Comparison of ENCODE assay signal across 13 cellular contexts in genomic region chr9:75962186-75963036, GRCh38.
DNase-seq lines count a peak whose midpoint lies in the region; ATAC-seq and TF ChIP-seq lines count a peak whose summit lies in the region.
"Had no signal": no experiment of that assay in that cellular context is flagged by ENCODE, and none has a peak within 500 bp of the region (broad histone marks: within the 10 kb centered on the region; RNA-seq: fewer than 3 reads in every experiment).

No MANE protein-coding gene starts in this region.

- H3K9me3 Mint-ChIP-seq in brain (no peaks in the 10 kb centered on the region), nephron progenitor cell (no peaks in the 10 kb centered on the region)

- no peaks in the 10 kb centered on the region for H3K27me3 ChIP-seq in BLaER1
- no peaks in the 10 kb centered on the region for H3K27me3 ChIP-seq in PC-3 (ENCODE audit: low read length)
- H3K27me3 ChIP-seq: cardiac muscle cell, tibial artery had no signal

- no peak overlapping the region for H2AFZ ChIP-seq in PC-3 (ENCODE audit: low read length)

- peak overlapping the region in 4 of 5 experiments; percentile 45 to 77 (median 52) for H3K27ac Mint-ChIP-seq in brain
- H3K27ac Mint-ChIP-seq in nephron progenitor cell = peak overlapping the region; percentile 72

- peak; percentile 49 for DNase-seq in LHCN-M2 (ENCODE audit: low read depth)
- DNase-seq in nephron progenitor cell = no peak
- no peak for DNase-seq in PC-3
- DNase-seq: activated CD8-positive, alpha-beta memory T cell treated with anti-CD3 and anti-CD28 coated beads, Interleukin-2, amount 50 U/mL, for 48 hours; CD4-positive, alpha-beta memory T cell; islet precursor cell; tibial artery had no signal

- peak overlapping the region; percentile 49 for H3K4me2 ChIP-seq in BLaER1
- no peak overlapping the region for H3K4me2 ChIP-seq in PC-3 (ENCODE audit: low read length)

- peak overlapping the region in 1 of 5 experiments; percentile 23 for H3K4me3 Mint-ChIP-seq in brain
- no peak overlapping the region for H3K4me3 Mint-ChIP-seq in nephron progenitor cell

- TF ChIP-seq CTCF in brain (conservative IDR thresholded peaks at IDR 0.05) (no peak), nephron progenitor cell (IDR thresholded peaks at IDR 0.05) (no peak), PC-3 (conservative IDR thresholded peaks at IDR 0.05; ENCODE audit: low read depth, low read length) (no peak)

- no peaks in the 10 kb centered on the region for H3K79me2 ChIP-seq in PC-3 (ENCODE audit: low read length)

- H3K9me3 ChIP-seq in BLaER1 (no peaks in the 10 kb centered on the region), PC-3 (ENCODE audit: low read length) (no peaks in the 10 kb centered on the region)
- H3K9me3 ChIP-seq: tibial artery had no signal

- POLR2A ChIA-PET in PC-3 (lab: Charles Lee; ENCODE audit: unreplicated experiment) = no interaction called here

- H3K9ac ChIP-seq in BLaER1 = no peak overlapping the region
- H3K9ac ChIP-seq in PC-3 (ENCODE audit: low read length) = no peak overlapping the region

- CTCF ChIA-PET in PC-3 (lab: Charles Lee) = no interaction called here

- peaks cover 18% of the 10 kb centered on the region for H3K4me1 ChIP-seq in BLaER1
- no peaks in the 10 kb centered on the region for H3K4me1 ChIP-seq in PC-3 (ENCODE audit: insufficient read depth, low read length)

- no peaks in the 10 kb centered on the region for H4K20me1 ChIP-seq in BLaER1
- no peaks in the 10 kb centered on the region for H4K20me1 ChIP-seq in PC-3 (ENCODE audit: low read length)

- no peaks in the 10 kb centered on the region for H3F3A ChIP-seq in PC-3 (ENCODE audit: low read length, unreplicated experiment)

- peaks cover 4% of the 10 kb centered on the region for H3K27me3 Mint-ChIP-seq in brain
- no peaks in the 10 kb centered on the region for H3K27me3 Mint-ChIP-seq in nephron progenitor cell (ENCODE audit: low read depth, poor library complexity)
- H3K27me3 Mint-ChIP-seq: CD4-positive, alpha-beta memory T cell had no signal

- no peaks in the 10 kb centered on the region for H3K36me3 Mint-ChIP-seq in brain
- H3K36me3 Mint-ChIP-seq in nephron progenitor cell (ENCODE audit: low read depth) = peaks cover 63% of the 10 kb centered on the region

- no peaks in the 10 kb centered on the region for H3K9me2 ChIP-seq in PC-3 (replicated peaks; ENCODE audit: low read length)

- H3K4me3 ChIP-seq in BLaER1 (no peak overlapping the region), PC-3 (ENCODE audit: low read length) (no peak overlapping the region)
- H3K4me3 ChIP-seq: cardiac muscle cell, tibial artery had no signal

- BruUV-seq in PC-3 (replicated peaks; lab: Mats Ljungman, UMichigan) = no TSS peak

- H3K36me3 ChIP-seq in BLaER1 = no peaks in the 10 kb centered on the region
- H3K36me3 ChIP-seq in PC-3 (ENCODE audit: low read depth, low read length) = no peaks in the 10 kb centered on the region
- H3K36me3 ChIP-seq: cardiac muscle cell, tibial artery had no signal

- H3K4me1 Mint-ChIP-seq in brain (peaks cover 41% of the 10 kb centered on the region), nephron progenitor cell (peaks cover 54% of the 10 kb centered on the region)

- no peak for ATAC-seq in HG03280 (IDR thresholded peaks at IDR 0.05; ENCODE audit: unreplicated experiment)
- no peak for ATAC-seq in HG03521 (IDR thresholded peaks at IDR 0.05; ENCODE audit: unreplicated experiment)
- no peak for ATAC-seq in PC-3
- ATAC-seq in HG02885 (IDR thresholded peaks at IDR 0.05; ENCODE audit: poor library complexity, unreplicated experiment) = no peak

- intact Hi-C loops in PC-3 (cut with micrococcal nuclease) = no loop called here

- H3K27ac ChIP-seq in BLaER1 (no peak overlapping the region), PC-3 (ENCODE audit: low read length) (no peak overlapping the region)
- H3K27ac ChIP-seq: cardiac muscle cell, tibial artery had no signal
